1 cellular context compared by ENCODE assay signal in the genomic region with DNA sequence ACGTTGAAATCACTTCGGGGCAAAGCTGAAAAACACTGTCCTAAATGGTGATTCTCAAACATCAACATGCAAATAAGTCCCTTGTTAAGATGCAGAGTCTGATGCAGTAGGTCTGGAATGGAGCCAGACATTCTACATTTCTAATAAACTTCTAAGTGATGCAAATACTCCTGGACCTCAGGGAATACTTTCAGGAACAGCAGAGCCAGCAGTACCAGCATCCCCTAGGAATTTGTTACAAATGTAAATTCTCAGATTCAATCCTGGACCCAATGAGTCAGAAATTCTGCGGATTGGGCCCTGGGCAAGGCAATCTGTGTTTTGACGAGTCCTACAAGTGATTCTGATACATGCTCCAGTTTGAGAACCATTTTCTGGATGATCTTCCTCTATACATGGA.
TF ChIP-seq lines count a peak whose summit lies in the region.

No MANE protein-coding gene starts in this region.

TF ChIP-seq in SK-N-SH, 30 proteins besides CTCF, POLR2A, EP300 and RAD21 (continued from another document):
- no peak for TF ChIP-seq NRF1 (IDR thresholded peaks at IDR 0.05; ENCODE audit: low read depth, low read length)
